40 cellular contexts compared by ENCODE assay signal in the genomic region with DNA sequence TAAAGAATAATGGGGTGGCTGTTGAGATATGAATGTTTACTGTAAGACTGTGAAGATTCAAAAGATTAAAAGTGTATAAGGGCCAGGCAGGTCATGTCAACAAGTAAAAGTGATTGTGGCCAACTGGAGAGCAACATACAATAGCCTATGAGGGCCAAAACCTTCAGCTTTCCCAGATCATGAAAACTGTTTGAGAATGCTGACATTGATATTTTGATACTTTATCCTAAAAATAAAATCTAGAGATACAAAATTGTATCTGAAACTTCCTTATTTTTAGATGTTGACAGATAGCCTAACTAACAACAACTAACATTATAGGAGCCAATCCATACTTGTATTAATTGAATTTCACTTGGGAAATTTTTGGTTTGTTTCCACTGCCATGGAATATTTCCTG.
"Had no signal": no experiment of that assay in that cellular context is flagged by ENCODE, and none has a peak within 500 bp of the region (broad histone marks: within the 10 kb centered on the region; RNA-seq: fewer than 3 reads in every experiment).

No MANE protein-coding gene starts in this region.

- ATAC-seq: activated naive CD4-positive, alpha-beta T cell treated with anti-CD3 and anti-CD28 coated beads, Interleukin-2, amount 50 U/mL, for 72 hours; activated naive CD8-positive, alpha-beta T cell treated with anti-CD3 and anti-CD28 coated beads, Interleukin-2, amount 50 U/mL, for 24 hours; activated T-cell treated with anti-CD3 and anti-CD28 coated beads, Interleukin-2, amount 50 U/mL, for 4 hours; activated T-cell treated with anti-CD3 and anti-CD28 coated beads, Interleukin-2, amount 50 U/mL, for 72 hours; activated T-helper 17 cell treated with anti-CD3 and anti-CD28 coated beads, Interleukin-2, amount 50 U/mL, for 72 hours; body of pancreas had no signal

- DNase-seq: activated effector memory CD4-positive, alpha-beta T cell treated with anti-CD3 and anti-CD28 coated beads, Interleukin-2, amount 50 U/mL, for 16 hours; activated effector memory CD4-positive, alpha-beta T cell treated with Interleukin-2 at 50 U/mL for 16 hours; activated gamma-delta T cell; activated gamma-delta T cell treated with Interleukin-2 at 50 U/mL for 16 hours; activated naive CD4-positive, alpha-beta T cell; activated naive CD4-positive, alpha-beta T cell treated with anti-CD3 and anti-CD28 coated beads for 36 hours; activated naive CD4-positive, alpha-beta T cell treated with anti-CD3 and anti-CD28 coated beads, Interleukin-2, amount 10 ng/mL, durations not matched to agents 7 days and 5 days; activated naive CD4-positive, alpha-beta T cell treated with anti-CD3 and anti-CD28 coated beads, Interleukin-2, amount 50 U/mL, for 16 hours; activated naive CD4-positive, alpha-beta T cell treated with Interleukin-2 at 50 U/mL for 16 hours; activated naive CD8-positive, alpha-beta T cell treated with anti-CD3 and anti-CD28 coated beads for 36 hours; activated naive CD8-positive, alpha-beta T cell treated with anti-CD3 and anti-CD28 coated beads, Interleukin-2, amount 10 ng/mL, durations not matched to agents 7 days and 5 days; activated naive CD8-positive, alpha-beta T cell treated with anti-CD3 and anti-CD28 coated beads, Interleukin-2, amount 50 U/mL, for 24 hours; activated T-cell treated with anti-CD3 and anti-CD28 coated beads, Interleukin-2, amount 50 U/mL, for 1 hour; activated T-cell treated with anti-CD3 and anti-CD28 coated beads, Interleukin-2, amount 50 U/mL, for 24 hours; activated T-cell treated with anti-CD3 and anti-CD28 coated beads, Interleukin-2, amount 50 U/mL, for 4 hours; activated T-cell treated with anti-CD3 and anti-CD28 coated beads, Interleukin-2, amount 50 U/mL, for 48 hours; activated T-cell treated with anti-CD3 and anti-CD28 coated beads, Interleukin-2, amount 50 U/mL, for 72 hours; adrenal gland; amniotic stem cell; amygdala; anterior cingulate cortex; aorta; body of pancreas; brain microvascular endothelial cell; caudate nucleus; central memory CD4-positive, alpha-beta T cell; cerebellar nuclear complex had no signal

- FAIRE-seq: astrocyte, bronchial epithelial cell had no signal

- H3K36me3 ChIP-seq: adrenal gland, ascending aorta, brain microvascular endothelial cell, breast epithelium, cardiac muscle cell had no signal

- H3K27ac Mint-ChIP-seq: activated naive CD4-positive, alpha-beta T cell treated with anti-CD3 and anti-CD28 coated beads for 36 hours; activated naive CD4-positive, alpha-beta T cell treated with anti-CD3 and anti-CD28 coated beads, Interleukin-2, amount 10 ng/mL, durations not matched to agents 7 days and 5 days; activated naive CD4-positive, alpha-beta T cell treated with anti-CD3 and anti-CD28 coated beads, Interleukin-2, amount 50 U/mL, for 24 hours; activated naive CD4-positive, alpha-beta T cell treated with anti-CD3 and anti-CD28 coated beads, Interleukin-2, amount 50 U/mL, for 72 hours; activated naive CD8-positive, alpha-beta T cell; activated naive CD8-positive, alpha-beta T cell treated with anti-CD3 and anti-CD28 coated beads for 36 hours; activated naive CD8-positive, alpha-beta T cell treated with anti-CD3 and anti-CD28 coated beads, Interleukin-2, amount 10 ng/mL, durations not matched to agents 7 days and 5 days; activated naive CD8-positive, alpha-beta T cell treated with anti-CD3 and anti-CD28 coated beads, Interleukin-2, amount 50 U/mL, for 24 hours; activated T-cell treated with anti-CD3 and anti-CD28 coated beads, Interleukin-2, amount 50 U/mL, for 24 hours; activated T-cell treated with anti-CD3 and anti-CD28 coated beads, Interleukin-2, amount 50 U/mL, for 72 hours; activated T-helper 1 cell treated with anti-CD3 and anti-CD28 coated beads, Interleukin-12 subunit alpha, Interleukin-12 subunit beta, Interleukin-2, Interleukin-4 antibody, amounts not matched to agents 30 ng/mL and 10 ng/mL and 1 ng/mL, durations not matched to agents 14 hours and 24 hours and 36 hours; activated T-helper 17 cell treated with anti-CD3 and anti-CD28 coated beads, Interleukin-2, amount 50 U/mL, for 72 hours; activated T-helper 2 cell treated with anti-CD3 and anti-CD28 coated beads, Interferon-gamma antibody, Interleukin-2, Interleukin-4, amounts not matched to agents 10 μg/mL and 5 μg/mL and 100 μg/mL, durations not matched to agents 14 hours and 24 hours and 36 hours; brain had no signal

- H3K4me3 ChIP-seq: adrenal gland, ascending aorta, body of pancreas, breast epithelium, cardiac muscle cell had no signal

- H3K36me3 Mint-ChIP-seq: activated naive CD4-positive, alpha-beta T cell treated with anti-CD3 and anti-CD28 coated beads, Interleukin-2, amount 10 ng/mL, durations not matched to agents 7 days and 5 days; activated naive CD4-positive, alpha-beta T cell treated with anti-CD3 and anti-CD28 coated beads, Interleukin-2, amount 50 U/mL, for 24 hours; activated naive CD4-positive, alpha-beta T cell treated with anti-CD3 and anti-CD28 coated beads, Interleukin-2, amount 50 U/mL, for 72 hours; activated naive CD8-positive, alpha-beta T cell; activated naive CD8-positive, alpha-beta T cell treated with anti-CD3 and anti-CD28 coated beads for 36 hours; activated naive CD8-positive, alpha-beta T cell treated with anti-CD3 and anti-CD28 coated beads, Interleukin-2, amount 10 ng/mL, durations not matched to agents 7 days and 5 days; brain had no signal

- H3K4me3 Mint-ChIP-seq: activated naive CD4-positive, alpha-beta T cell treated with anti-CD3 and anti-CD28 coated beads for 36 hours; activated naive CD4-positive, alpha-beta T cell treated with anti-CD3 and anti-CD28 coated beads, Interleukin-2, amount 10 ng/mL, durations not matched to agents 7 days and 5 days; activated naive CD4-positive, alpha-beta T cell treated with anti-CD3 and anti-CD28 coated beads, Interleukin-2, amount 50 U/mL, for 24 hours; activated naive CD8-positive, alpha-beta T cell; activated naive CD8-positive, alpha-beta T cell treated with anti-CD3 and anti-CD28 coated beads for 36 hours; activated naive CD8-positive, alpha-beta T cell treated with anti-CD3 and anti-CD28 coated beads, Interleukin-2, amount 10 ng/mL, durations not matched to agents 7 days and 5 days; activated naive CD8-positive, alpha-beta T cell treated with anti-CD3 and anti-CD28 coated beads, Interleukin-2, amount 50 U/mL, for 24 hours; activated T-cell treated with anti-CD3 and anti-CD28 coated beads, Interleukin-2, amount 50 U/mL, for 24 hours; activated T-cell treated with anti-CD3 and anti-CD28 coated beads, Interleukin-2, amount 50 U/mL, for 4 hours; activated T-cell treated with anti-CD3 and anti-CD28 coated beads, Interleukin-2, amount 50 U/mL, for 72 hours; activated T-helper 1 cell treated with anti-CD3 and anti-CD28 coated beads, Interleukin-12 subunit alpha, Interleukin-12 subunit beta, Interleukin-2, Interleukin-4 antibody, amounts not matched to agents 30 ng/mL and 10 ng/mL and 1 ng/mL, durations not matched to agents 14 hours and 24 hours and 36 hours; activated T-helper 17 cell treated with anti-CD3 and anti-CD28 coated beads, Interleukin-2, amount 50 U/mL, for 72 hours; brain; central memory CD8-positive, alpha-beta T cell had no signal

- H3K9me3 Mint-ChIP-seq: activated naive CD4-positive, alpha-beta T cell treated with anti-CD3 and anti-CD28 coated beads for 36 hours; activated naive CD4-positive, alpha-beta T cell treated with anti-CD3 and anti-CD28 coated beads, Interleukin-2, amount 10 ng/mL, durations not matched to agents 7 days and 5 days; activated naive CD4-positive, alpha-beta T cell treated with anti-CD3 and anti-CD28 coated beads, Interleukin-2, amount 50 U/mL, for 24 hours; activated naive CD4-positive, alpha-beta T cell treated with anti-CD3 and anti-CD28 coated beads, Interleukin-2, amount 50 U/mL, for 72 hours; activated naive CD8-positive, alpha-beta T cell treated with anti-CD3 and anti-CD28 coated beads for 36 hours; activated naive CD8-positive, alpha-beta T cell treated with anti-CD3 and anti-CD28 coated beads, Interleukin-2, amount 10 ng/mL, durations not matched to agents 7 days and 5 days; activated naive CD8-positive, alpha-beta T cell treated with anti-CD3 and anti-CD28 coated beads, Interleukin-2, amount 50 U/mL, for 24 hours; activated T-cell treated with anti-CD3 and anti-CD28 coated beads, Interleukin-2, amount 50 U/mL, for 24 hours; activated T-cell treated with anti-CD3 and anti-CD28 coated beads, Interleukin-2, amount 50 U/mL, for 4 hours; activated T-helper 1 cell treated with anti-CD3 and anti-CD28 coated beads, Interleukin-12 subunit alpha, Interleukin-12 subunit beta, Interleukin-2, Interleukin-4 antibody, amounts not matched to agents 30 ng/mL and 10 ng/mL and 1 ng/mL, durations not matched to agents 14 hours and 24 hours and 36 hours; activated T-helper 17 cell treated with anti-CD3 and anti-CD28 coated beads, Interleukin-2, amount 50 U/mL, for 72 hours; activated T-helper 2 cell treated with anti-CD3 and anti-CD28 coated beads, Interferon-gamma antibody, Interleukin-2, Interleukin-4, amounts not matched to agents 10 μg/mL and 5 μg/mL and 100 μg/mL, durations not matched to agents 14 hours and 24 hours and 36 hours; central memory CD8-positive, alpha-beta T cell had no signal

- H3K27me3 Mint-ChIP-seq: activated naive CD4-positive, alpha-beta T cell treated with anti-CD3 and anti-CD28 coated beads, Interleukin-2, amount 10 ng/mL, durations not matched to agents 7 days and 5 days had no signal

- H3K27me3 ChIP-seq: ascending aorta, body of pancreas, brain microvascular endothelial cell, cardiac muscle cell had no signal

- H3K9me3 ChIP-seq: adrenal gland, ascending aorta, body of pancreas, breast epithelium had no signal

- H3K4me1 Mint-ChIP-seq: activated naive CD4-positive, alpha-beta T cell treated with anti-CD3 and anti-CD28 coated beads, Interleukin-2, amount 10 ng/mL, durations not matched to agents 7 days and 5 days; activated naive CD4-positive, alpha-beta T cell treated with anti-CD3 and anti-CD28 coated beads, Interleukin-2, amount 50 U/mL, for 24 hours; activated naive CD8-positive, alpha-beta T cell treated with anti-CD3 and anti-CD28 coated beads for 36 hours; activated naive CD8-positive, alpha-beta T cell treated with anti-CD3 and anti-CD28 coated beads, Interleukin-2, amount 10 ng/mL, durations not matched to agents 7 days and 5 days; activated naive CD8-positive, alpha-beta T cell treated with anti-CD3 and anti-CD28 coated beads, Interleukin-2, amount 50 U/mL, for 24 hours; activated T-helper 17 cell treated with anti-CD3 and anti-CD28 coated beads, Interleukin-2, amount 50 U/mL, for 72 hours; brain; central memory CD8-positive, alpha-beta T cell had no signal

- H3K4me1 ChIP-seq: adrenal gland, ascending aorta, body of pancreas, breast epithelium had no signal

- H3K27ac ChIP-seq: adrenal gland, ascending aorta, body of pancreas, brain microvascular endothelial cell, breast epithelium, cardiac muscle cell had no signal
